In the genomic region with DNA sequence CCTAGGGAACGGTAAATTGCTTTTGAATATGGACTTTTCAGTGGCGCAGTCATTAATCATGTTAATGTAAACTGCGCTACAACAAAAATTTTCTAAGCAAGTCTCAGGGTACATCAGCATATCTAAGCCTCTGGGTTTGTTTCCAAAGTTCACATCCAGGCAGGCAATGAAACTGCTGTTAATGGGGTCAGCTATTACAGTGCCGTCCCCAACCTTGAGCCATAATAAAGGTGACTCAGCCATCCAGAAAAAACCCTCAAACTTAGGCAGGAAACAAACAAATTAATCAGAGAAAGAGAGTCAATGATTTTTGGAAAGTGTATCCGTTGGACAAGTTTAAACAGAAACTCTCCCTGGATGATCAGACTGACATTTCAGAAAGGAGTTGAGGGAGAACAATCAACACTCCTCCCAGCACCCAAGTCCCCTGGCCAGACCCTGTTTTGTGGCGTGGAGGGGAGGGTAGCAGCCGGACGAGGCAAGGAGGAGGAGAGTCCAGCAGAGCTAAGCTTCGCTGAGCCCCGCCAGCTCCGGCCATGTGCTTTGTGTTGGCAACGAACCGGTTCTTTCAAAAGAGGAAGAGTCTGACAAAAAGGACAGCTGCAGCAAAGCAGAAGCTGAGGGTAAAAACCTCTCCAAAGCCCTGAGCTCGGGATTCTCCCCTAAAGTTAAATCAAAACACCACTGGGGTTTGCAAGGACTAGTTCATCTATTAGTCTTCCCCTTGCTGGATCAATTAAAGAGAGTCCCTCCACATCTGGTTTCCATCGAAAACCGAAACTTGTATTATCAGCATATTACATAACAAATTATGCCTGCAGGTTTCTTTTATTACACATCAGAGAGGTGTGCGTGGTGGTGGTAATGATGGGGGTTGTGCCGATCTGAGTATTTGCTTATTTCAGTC, we compare ENCODE assay signal across 1 cellular context.
TF ChIP-seq lines count a peak whose summit lies in the region.

No MANE protein-coding gene starts in this region.

TF ChIP-seq in HepG2, 621 proteins besides CTCF, POLR2A, EP300 and RAD21 (continued from another document):
- TF ChIP-seq, protein P1, sequence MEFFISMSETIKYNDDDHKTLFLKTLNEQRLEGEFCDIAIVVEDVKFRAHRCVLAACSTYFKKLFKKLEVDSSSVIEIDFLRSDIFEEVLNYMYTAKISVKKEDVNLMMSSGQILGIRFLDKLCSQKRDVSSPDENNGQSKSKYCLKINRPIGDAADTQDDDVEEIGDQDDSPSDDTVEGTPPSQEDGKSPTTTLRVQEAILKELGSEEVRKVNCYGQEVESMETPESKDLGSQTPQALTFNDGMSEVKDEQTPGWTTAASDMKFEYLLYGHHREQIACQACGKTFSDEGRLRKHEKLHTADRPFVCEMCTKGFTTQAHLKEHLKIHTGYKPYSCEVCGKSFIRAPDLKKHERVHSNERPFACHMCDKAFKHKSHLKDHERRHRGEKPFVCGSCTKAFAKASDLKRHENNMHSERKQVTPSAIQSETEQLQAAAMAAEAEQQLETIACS (CRISPR knock-in tag; IDR thresholded peaks at IDR 0.05), result no peak
- TF ChIP-seq ZKSCAN5 (CRISPR knock-in tag; IDR thresholded peaks at IDR 0.05) (peak; percentile 39; the same call in 1 of the 2 replicates), ZMAT3 (CRISPR knock-in tag; conservative IDR thresholded peaks at IDR 0.05) (no peak), CERS6 (CRISPR knock-in tag; IDR thresholded peaks at IDR 0.05) (no peak), RARG (CRISPR knock-in tag; IDR thresholded peaks at IDR 0.05; ENCODE audit: low read depth) (no peak), ZFP36L2 (CRISPR knock-in tag; IDR thresholded peaks at IDR 0.05) (no peak), ADNP (CRISPR knock-in tag; IDR thresholded peaks at IDR 0.05) (no peak), LCORL (IDR thresholded peaks at IDR 0.05) (no peak), LCORL (CRISPR knock-in tag; IDR thresholded peaks at IDR 0.05) (peak; percentile 39; the same call in 1 of the 2 replicates), AGO1 (IDR thresholded peaks at IDR 0.05; ENCODE audit: low read depth, low read length, poor library complexity, severe bottlenecking) (no peak), ZZZ3 (CRISPR knock-in tag; IDR thresholded peaks at IDR 0.05; ENCODE audit: borderline replicate concordance) (no peak), GZF1 (CRISPR knock-in tag; IDR thresholded peaks at IDR 0.05) (no peak), TCF12 (IDR thresholded peaks at IDR 0.05) (no peak), TCF12 (CRISPR knock-in tag; IDR thresholded peaks at IDR 0.05) (no peak), KDM5A (IDR thresholded peaks at IDR 0.05; ENCODE audit: borderline replicate concordance, low read length) (no peak)
- TF ChIP-seq, protein P2, sequence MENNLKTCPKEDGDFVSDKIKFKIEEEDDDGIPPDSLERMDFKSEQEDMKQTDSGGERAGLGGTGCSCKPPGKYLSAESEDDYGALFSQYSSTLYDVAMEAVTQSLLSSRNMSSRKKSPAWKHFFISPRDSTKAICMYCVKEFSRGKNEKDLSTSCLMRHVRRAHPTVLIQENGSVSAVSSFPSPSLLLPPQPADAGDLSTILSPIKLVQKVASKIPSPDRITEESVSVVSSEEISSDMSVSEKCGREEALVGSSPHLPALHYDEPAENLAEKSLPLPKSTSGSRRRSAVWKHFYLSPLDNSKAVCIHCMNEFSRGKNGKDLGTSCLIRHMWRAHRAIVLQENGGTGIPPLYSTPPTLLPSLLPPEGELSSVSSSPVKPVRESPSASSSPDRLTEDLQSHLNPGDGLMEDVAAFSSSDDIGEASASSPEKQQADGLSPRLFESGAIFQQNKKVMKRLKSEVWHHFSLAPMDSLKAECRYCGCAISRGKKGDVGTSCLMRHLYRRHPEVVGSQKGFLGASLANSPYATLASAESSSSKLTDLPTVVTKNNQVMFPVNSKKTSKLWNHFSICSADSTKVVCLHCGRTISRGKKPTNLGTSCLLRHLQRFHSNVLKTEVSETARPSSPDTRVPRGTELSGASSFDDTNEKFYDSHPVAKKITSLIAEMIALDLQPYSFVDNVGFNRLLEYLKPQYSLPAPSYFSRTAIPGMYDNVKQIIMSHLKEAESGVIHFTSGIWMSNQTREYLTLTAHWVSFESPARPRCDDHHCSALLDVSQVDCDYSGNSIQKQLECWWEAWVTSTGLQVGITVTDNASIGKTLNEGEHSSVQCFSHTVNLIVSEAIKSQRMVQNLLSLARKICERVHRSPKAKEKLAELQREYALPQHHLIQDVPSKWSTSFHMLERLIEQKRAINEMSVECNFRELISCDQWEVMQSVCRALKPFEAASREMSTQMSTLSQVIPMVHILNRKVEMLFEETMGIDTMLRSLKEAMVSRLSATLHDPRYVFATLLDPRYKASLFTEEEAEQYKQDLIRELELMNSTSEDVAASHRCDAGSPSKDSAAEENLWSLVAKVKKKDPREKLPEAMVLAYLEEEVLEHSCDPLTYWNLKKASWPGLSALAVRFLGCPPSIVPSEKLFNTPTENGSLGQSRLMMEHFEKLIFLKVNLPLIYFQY (CRISPR knock-in tag; IDR thresholded peaks at IDR 0.05; ENCODE audit: borderline replicate concordance), result no peak
- TF ChIP-seq, protein P3, sequence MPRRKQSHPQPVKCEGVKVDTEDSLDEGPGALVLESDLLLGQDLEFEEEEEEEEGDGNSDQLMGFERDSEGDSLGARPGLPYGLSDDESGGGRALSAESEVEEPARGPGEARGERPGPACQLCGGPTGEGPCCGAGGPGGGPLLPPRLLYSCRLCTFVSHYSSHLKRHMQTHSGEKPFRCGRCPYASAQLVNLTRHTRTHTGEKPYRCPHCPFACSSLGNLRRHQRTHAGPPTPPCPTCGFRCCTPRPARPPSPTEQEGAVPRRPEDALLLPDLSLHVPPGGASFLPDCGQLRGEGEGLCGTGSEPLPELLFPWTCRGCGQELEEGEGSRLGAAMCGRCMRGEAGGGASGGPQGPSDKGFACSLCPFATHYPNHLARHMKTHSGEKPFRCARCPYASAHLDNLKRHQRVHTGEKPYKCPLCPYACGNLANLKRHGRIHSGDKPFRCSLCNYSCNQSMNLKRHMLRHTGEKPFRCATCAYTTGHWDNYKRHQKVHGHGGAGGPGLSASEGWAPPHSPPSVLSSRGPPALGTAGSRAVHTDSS (CRISPR knock-in tag; conservative IDR thresholded peaks at IDR 0.05), result no peak
